Comparison of ENCODE assay signal across 1 cellular context in the genomic region with DNA sequence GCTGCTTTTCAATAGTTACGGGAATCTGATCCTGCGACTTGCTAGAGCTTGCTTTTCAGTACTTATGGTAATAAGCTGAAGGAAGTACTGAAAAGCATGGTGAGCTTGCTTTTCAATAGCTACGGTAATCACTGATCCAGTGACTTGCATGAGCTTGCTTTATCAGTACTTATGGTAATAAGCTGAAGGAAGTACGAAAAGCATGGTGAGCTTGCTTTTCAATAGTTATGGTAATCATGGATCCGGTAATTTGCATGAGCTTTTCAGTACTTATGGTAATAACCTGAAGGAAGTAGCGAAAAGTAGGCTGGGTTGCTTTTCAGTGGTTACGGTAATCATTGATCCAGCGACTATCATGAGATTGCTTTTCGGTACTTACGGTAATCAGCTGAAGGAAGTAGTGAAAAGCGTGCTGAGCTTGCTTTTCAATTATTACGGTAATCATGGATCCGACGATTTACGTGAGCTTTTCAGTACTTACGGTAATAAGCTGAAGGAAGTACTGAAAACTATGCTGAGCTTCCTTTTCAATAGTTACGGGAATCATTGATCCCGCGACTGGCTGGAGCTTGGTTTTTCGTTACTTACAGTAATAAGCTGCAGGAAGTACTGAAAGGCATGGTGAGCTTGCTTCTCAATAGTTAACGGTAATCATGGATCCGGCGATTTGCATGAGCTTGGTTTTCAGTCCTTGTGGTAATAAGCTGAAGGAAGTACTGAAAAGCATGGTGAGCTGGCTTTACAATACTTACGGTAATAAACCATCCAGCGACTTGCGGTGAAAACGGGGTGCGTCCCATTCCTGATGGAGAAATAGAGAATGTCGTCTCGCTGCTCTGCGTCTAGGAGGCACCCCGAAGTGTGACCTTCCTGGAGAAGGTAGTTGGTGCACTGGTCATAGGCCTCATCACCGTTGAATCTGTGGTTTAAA.
TF ChIP-seq lines count a peak whose summit lies in the region.

No MANE protein-coding gene starts in this region.

TF ChIP-seq in K562, 482 proteins besides CTCF, POLR2A, EP300 and RAD21:
- peak in 1 of 2 experiments; percentile 56 for TF ChIP-seq AFF1 (IDR thresholded peaks at IDR 0.05; ENCODE audit: low read depth in 1 of 2, partially characterized antibody in 2 of 2)
- TF ChIP-seq ARNT (IDR thresholded peaks at IDR 0.05): peak in 1 of 2 experiments; percentile 95; a peak in 2 of 4 replicates
- peak; percentile 47; the same call in 1 of the 2 replicates for TF ChIP-seq ZBTB40 (IDR thresholded peaks at IDR 0.05)
- no peak for TF ChIP-seq ZBTB40 (CRISPR knock-in tag; IDR thresholded peaks at IDR 0.05)
- no peak for TF ChIP-seq FOXJ2 (tag; IDR thresholded peaks at IDR 0.05)
- peak; percentile 49; the same call in 1 of the 2 replicates for TF ChIP-seq MAFK (IDR thresholded peaks at IDR 0.05; ENCODE audit: low read length)
- peak; percentile 95 for TF ChIP-seq CHD7 (IDR thresholded peaks at IDR 0.05; ENCODE audit: low read depth, low read length)
- TF ChIP-seq NFIC (IDR thresholded peaks at IDR 0.05): peak; percentile 62; the same call in 1 of the 2 replicates
- TF ChIP-seq, protein P1, sequence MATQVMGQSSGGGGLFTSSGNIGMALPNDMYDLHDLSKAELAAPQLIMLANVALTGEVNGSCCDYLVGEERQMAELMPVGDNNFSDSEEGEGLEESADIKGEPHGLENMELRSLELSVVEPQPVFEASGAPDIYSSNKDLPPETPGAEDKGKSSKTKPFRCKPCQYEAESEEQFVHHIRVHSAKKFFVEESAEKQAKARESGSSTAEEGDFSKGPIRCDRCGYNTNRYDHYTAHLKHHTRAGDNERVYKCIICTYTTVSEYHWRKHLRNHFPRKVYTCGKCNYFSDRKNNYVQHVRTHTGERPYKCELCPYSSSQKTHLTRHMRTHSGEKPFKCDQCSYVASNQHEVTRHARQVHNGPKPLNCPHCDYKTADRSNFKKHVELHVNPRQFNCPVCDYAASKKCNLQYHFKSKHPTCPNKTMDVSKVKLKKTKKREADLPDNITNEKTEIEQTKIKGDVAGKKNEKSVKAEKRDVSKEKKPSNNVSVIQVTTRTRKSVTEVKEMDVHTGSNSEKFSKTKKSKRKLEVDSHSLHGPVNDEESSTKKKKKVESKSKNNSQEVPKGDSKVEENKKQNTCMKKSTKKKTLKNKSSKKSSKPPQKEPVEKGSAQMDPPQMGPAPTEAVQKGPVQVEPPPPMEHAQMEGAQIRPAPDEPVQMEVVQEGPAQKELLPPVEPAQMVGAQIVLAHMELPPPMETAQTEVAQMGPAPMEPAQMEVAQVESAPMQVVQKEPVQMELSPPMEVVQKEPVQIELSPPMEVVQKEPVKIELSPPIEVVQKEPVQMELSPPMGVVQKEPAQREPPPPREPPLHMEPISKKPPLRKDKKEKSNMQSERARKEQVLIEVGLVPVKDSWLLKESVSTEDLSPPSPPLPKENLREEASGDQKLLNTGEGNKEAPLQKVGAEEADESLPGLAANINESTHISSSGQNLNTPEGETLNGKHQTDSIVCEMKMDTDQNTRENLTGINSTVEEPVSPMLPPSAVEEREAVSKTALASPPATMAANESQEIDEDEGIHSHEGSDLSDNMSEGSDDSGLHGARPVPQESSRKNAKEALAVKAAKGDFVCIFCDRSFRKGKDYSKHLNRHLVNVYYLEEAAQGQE (CRISPR knock-in tag; IDR thresholded peaks at IDR 0.05; ENCODE audit: low read depth): no peak
TF ChIP-seq in K562: peak in this region for 6.
